In the genomic region with DNA sequence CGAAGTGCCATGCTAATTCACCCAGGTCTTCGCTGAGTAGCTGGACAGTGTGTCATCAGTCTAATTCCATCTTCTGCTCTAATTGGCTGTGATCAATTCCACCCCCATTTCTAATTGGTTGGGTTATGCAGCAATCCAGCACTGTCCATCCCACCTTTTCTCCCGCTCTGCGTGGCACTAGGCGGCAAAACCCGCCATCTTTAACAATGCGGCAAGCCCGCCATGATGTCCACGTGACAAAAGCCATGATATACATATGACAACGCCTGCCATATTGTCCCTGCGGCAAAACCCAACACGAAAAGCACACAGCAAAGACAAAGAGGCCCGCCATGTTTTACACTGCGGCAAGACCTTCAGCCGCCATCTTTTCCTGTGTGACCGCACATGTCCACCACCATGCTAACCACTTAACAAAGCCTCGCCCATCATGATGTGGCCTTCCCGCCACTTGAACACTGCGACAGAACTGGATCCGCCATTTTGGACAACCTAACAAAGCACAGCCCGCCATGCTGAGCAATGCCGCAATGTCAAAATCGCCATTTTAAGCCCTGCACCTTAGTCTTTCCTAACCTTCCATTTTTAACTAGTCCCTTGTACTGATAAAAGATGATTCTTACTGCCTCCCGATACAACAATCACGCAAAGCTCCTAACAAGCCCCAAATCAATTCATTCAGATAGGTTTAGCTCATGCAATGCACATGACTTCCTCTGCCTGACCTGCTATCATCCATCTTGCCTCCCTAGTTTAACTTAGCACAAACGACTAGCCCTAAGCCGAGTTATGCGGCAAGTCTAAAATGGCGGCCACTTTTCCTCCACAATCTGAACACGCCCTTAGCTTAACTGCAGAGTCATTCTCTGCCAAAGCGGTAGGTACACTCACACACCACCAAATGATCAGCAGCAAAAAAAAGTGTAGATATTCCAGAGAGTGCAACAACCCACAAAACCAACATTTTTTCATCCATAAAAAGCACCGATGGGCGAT, we compare ENCODE assay signal across 8 cellular contexts. TPM values are rescaled to one million over a fixed set of nuclear protein-coding genes. Genes with fewer than 3 reads are reported as not detected.
DNase-seq lines count a peak whose midpoint lies in the region; ATAC-seq and TF ChIP-seq lines count a peak whose summit lies in the region.

No MANE protein-coding gene starts in this region.

- H3K4me1 Mint-ChIP-seq in CD4-positive, alpha-beta T cell (ENCODE audit: low read depth), result no peaks in the 10 kb centered on the region
- no peaks in the 10 kb centered on the region for H3K4me1 Mint-ChIP-seq in chondrocyte (ENCODE audit: low read depth)
- H3K4me1 Mint-ChIP-seq in HFFc6 (ENCODE audit: low read depth), result no peaks in the 10 kb centered on the region

- H3K9me3 Mint-ChIP-seq in CD4-positive, alpha-beta T cell, result no peaks in the 10 kb centered on the region
- H3K9me3 Mint-ChIP-seq in chondrocyte (ENCODE audit: low read depth), result no peaks in the 10 kb centered on the region
- no peaks in the 10 kb centered on the region for H3K9me3 Mint-ChIP-seq in HFFc6

- H3K27me3 Mint-ChIP-seq in CD4-positive, alpha-beta T cell, result no peaks in the 10 kb centered on the region
- H3K27me3 Mint-ChIP-seq in chondrocyte (ENCODE audit: low read depth) (peaks cover 10% of the 10 kb centered on the region), HFFc6 (ENCODE audit: insufficient read depth) (no peaks in the 10 kb centered on the region; the same call in 1 of the 2 replicates)

- peak overlapping the region; percentile 35 for H3K27ac ChIP-seq in CD4-positive, alpha-beta T cell (ENCODE audit: low read depth, low read length)
- peak overlapping the region; percentile 70 to 88 (median 74) for H3K27ac ChIP-seq in right lobe of liver

- DNase-seq in CD4-positive, alpha-beta T cell, result peak in 3 of 10 experiments; percentile 59 to 75 (median 62)
- DNase-seq in UCSD-AML1 (lab: John Stamatoyannopoulos, UW; ENCODE audit: unreplicated experiment), result peak; percentile 86
- DNase-seq in right lobe of liver, result peak in 2 of 3 donors; percentile 84 to 89
- DNase-seq in chondrocyte (ENCODE audit: low spot score), result no peak
- DNase-seq in HFFc6, result no peak
- no peak for DNase-seq in NCI-H1436 treated with DMSO at 0.1 percent for 48 hours (lab: John Stamatoyannopoulos, UW)
- DNase-seq in EL, result no peak

- CTCF ChIA-PET in CD4-positive, alpha-beta T cell (lab: Charles Lee), result no interaction called here

- H3K9me3 ChIP-seq in CD4-positive, alpha-beta T cell (ENCODE audit: control insufficient read depth, low read length), result no peaks in the 10 kb centered on the region
- H3K9me3 ChIP-seq in right lobe of liver, result no peaks in the 10 kb centered on the region

- peak overlapping the region; percentile 39 to 68 (median 65) for H3K4me3 ChIP-seq in right lobe of liver

- H3K27me3 ChIP-seq in CD4-positive, alpha-beta T cell (ENCODE audit: control insufficient read depth, insufficient read depth, low read length), result no peaks in the 10 kb centered on the region
- no peaks in the 10 kb centered on the region for H3K27me3 ChIP-seq in right lobe of liver

- H3K36me3 Mint-ChIP-seq in CD4-positive, alpha-beta T cell (ENCODE audit: low read depth), result no peaks in the 10 kb centered on the region
- H3K36me3 Mint-ChIP-seq in chondrocyte (ENCODE audit: low read depth) (no peaks in the 10 kb centered on the region), HFFc6 (ENCODE audit: low read depth) (no peaks in the 10 kb centered on the region)

- no peak for TF ChIP-seq CTCF in CD4-positive, alpha-beta T cell (IDR thresholded peaks at IDR 0.05)
- no peak for TF ChIP-seq CTCF in right lobe of liver (IDR thresholded peaks at IDR 0.05)
- TF ChIP-seq CTCF in chondrocyte (IDR thresholded peaks at IDR 0.05), result no peak
- no peak for TF ChIP-seq CTCF in HFFc6 (IDR thresholded peaks at IDR 0.05)

- H3K36me3 ChIP-seq in right lobe of liver, result no peaks in the 10 kb centered on the region

- H3K4me3 Mint-ChIP-seq in CD4-positive, alpha-beta T cell, result no peak overlapping the region
- H3K4me3 Mint-ChIP-seq in chondrocyte (ENCODE audit: unreplicated experiment) (no peak overlapping the region), HFFc6 (no peak overlapping the region)

- peaks cover 0 to 24% (median 7%) of the 10 kb centered on the region in 4 donors for H3K4me1 ChIP-seq in right lobe of liver

- POLR2A ChIA-PET in CD4-positive, alpha-beta T cell (lab: Charles Lee), result no interaction called here

- TF ChIP-seq POLR2A in right lobe of liver (IDR thresholded peaks at IDR 0.05), result peak; percentile 18

- no peak for ATAC-seq in CD4-positive, alpha-beta T cell (ENCODE audit: poor library complexity)
- ATAC-seq in GM21825 (IDR thresholded peaks at IDR 0.05; ENCODE audit: unreplicated experiment) (peak; percentile 78), right lobe of liver (peak in 3 of 4 donors; percentile 79 to 89 (median 82))

- 45% methylated on average over 30 of the region's 33 CpGs for WGBS in right lobe of liver (ENCODE audit: insufficient coverage, low coverage, low lambda C conversion rate, missing lambda C conversion rate)

- H3K27ac Mint-ChIP-seq in CD4-positive, alpha-beta T cell, result no peak overlapping the region
- H3K27ac Mint-ChIP-seq in chondrocyte (ENCODE audit: unreplicated experiment) (no peak overlapping the region), HFFc6 (no peak overlapping the region)

- intact Hi-C loops in CD4-positive, alpha-beta T cell (cut with DNase I, micrococcal nuclease), result loop anchor here in 1 of 2 experiments (10.0 kb wide), 1 partner anchor 1753 kb away; no protein-coding TSS in a partner anchor
- intact Hi-C loops in right lobe of liver (cut with DNase I), result loop anchor here (10.0 kb wide), 1 partner anchor 283 kb away; no protein-coding TSS in a partner anchor

RNA-seq across cellular contexts. Expression of gene XIST, which starts 1.2 kb away (rescaled TPM):
- total RNA-seq in CD4-positive, alpha-beta T cell, result not detected
- total RNA-seq in right lobe of liver, result 100 to 1,000 TPM in 3 of 6 experiments, 10 to 100 TPM in 2, under 1 TPM in 1; 0.11 to 178 (median 99.4) TPM
- not detected in 3 replicates for total RNA-seq in chondrocyte
- total RNA-seq in HFFc6 (2021; fragmentation: NEBNext Ultra II Directional; extraction: Animal tissue kit (Norgen Biotek cat#: 25700)), result not detected

Comparison
In these comparisons a context has a peak if more than half of its experiments do, and no peak if none do; other contexts are left out.
1. DNase-seq: peak in UCSD-AML1 (single experiment) and right lobe of liver (2 of 3); none in chondrocyte (single experiment), HFFc6 (single experiment), NCI-H1436 treated with DMSO at 0.1 percent for 48 hours (single experiment) and EL (single experiment).